11 cellular contexts compared by ENCODE assay signal in the genomic region with DNA sequence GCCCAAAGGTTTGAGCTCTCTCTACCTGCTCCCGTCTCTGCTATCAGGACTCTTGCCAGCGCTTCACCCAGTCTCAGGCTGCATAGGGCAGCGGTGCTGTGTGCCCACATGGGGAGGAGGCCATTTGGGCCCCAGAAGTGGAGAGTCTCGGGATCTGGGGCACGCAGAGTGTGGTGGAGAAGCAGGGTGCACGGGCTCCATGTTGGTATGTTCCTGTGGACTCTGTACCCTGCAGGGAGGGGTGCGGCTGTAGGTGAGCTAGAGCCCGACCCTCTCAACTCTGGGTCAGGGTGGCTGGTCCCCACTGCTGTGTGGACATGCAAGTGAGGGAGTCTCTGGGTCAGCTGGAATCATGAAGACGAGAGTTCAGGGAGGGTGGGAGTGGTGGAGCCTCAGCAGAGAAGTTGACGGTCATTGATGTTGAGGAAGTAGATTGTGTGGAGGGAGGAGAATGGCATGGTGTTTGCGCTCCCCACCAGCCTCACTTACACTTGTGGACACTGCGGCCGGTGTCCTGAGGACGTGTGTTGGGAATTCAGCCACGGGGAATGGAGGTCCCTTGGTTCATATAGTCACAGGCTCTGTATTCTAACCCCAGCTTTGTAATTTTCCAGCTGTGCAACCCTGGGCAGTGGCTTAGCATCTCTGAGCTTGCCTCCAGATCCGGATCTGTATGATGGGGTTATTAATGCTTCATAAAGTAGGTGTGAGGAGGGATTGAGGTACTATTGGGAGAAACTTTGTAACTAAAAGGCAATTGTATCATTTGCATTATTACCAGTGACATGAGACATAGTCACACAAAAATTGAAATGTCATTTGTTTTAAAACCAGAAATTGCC. TPM values are rescaled to one million over a fixed set of nuclear protein-coding genes. Genes with fewer than 3 reads are reported as not detected.
DNase-seq lines count a peak whose midpoint lies in the region; ATAC-seq and TF ChIP-seq lines count a peak whose summit lies in the region.
"Had no signal": no experiment of that assay in that cellular context is flagged by ENCODE, and none has a peak within 500 bp of the region (broad histone marks: within the 10 kb centered on the region; RNA-seq: fewer than 3 reads in every experiment).

No MANE protein-coding gene starts in this region.

- H3K4me3 Mint-ChIP-seq in CD8-positive, alpha-beta T cell: peak overlapping the region; percentile 87
- H3K4me3 Mint-ChIP-seq in neural crest cell: no peak overlapping the region

- peaks cover 3% of the 10 kb centered on the region for H3K36me3 ChIP-seq in CD8-positive, alpha-beta T cell (ENCODE audit: insufficient read depth, low read length)
- H3K36me3 ChIP-seq in Karpas-422 (ENCODE audit: insufficient read depth, low read length) (peaks cover 9% of the 10 kb centered on the region; the same call in 1 of the 2 replicates), adrenal gland (replicated peaks in 1 of 2) (no peaks in the 10 kb centered on the region)
- H3K36me3 ChIP-seq: gastrocnemius medialis, pancreas had no signal

- peaks cover 13% of the 10 kb centered on the region; the same call in 1 of the 2 replicates for H4K20me1 ChIP-seq in Karpas-422 (ENCODE audit: insufficient read depth, low read depth, low read length)

- no peaks in the 10 kb centered on the region for H3K9me3 ChIP-seq in CD8-positive, alpha-beta T cell (ENCODE audit: low read length)
- H3K9me3 ChIP-seq in Karpas-422 (ENCODE audit: low read length) (no peaks in the 10 kb centered on the region), adrenal gland (replicated peaks in 1 of 3) (no peaks in the 10 kb centered on the region)
- H3K9me3 ChIP-seq: gastrocnemius medialis, pancreas had no signal

- DNase-seq in CD8-positive, alpha-beta T cell: peak in 1 of 7 experiments; percentile 49
- no peak for DNase-seq in Karpas-422
- DNase-seq in adrenal gland: peak in 2 of 7 donors; percentile 5 to 12
- DNase-seq in neural crest cell (ENCODE audit: low read depth, low spot score): no peak
- no peak for DNase-seq in NCI-H345 (lab: John Stamatoyannopoulos, UW)
- DNase-seq in stimulated activated CD4-positive, alpha-beta T cell treated with anti-CD3 and anti-CD28 coated beads, Interleukin-4, amount 100 ng/mL, for 24 hours: no peak
- DNase-seq in GM13976 (ENCODE audit: low spot score): no peak
- no peak for DNase-seq in kidney glomerular epithelial cell (lab: John Stamatoyannopoulos, UW)
- DNase-seq: SHP77 had no signal

- peaks cover 42% of the 10 kb centered on the region for H3K79me2 ChIP-seq in Karpas-422 (ENCODE audit: low read length)

- in situ Hi-C loops in GM13976 (cut with MboI; ENCODE audit: low sequenced_read_pairs, unreplicated experiment): no loop called here

- no peak for TF ChIP-seq POLR2A in adrenal gland (IDR thresholded peaks at IDR 0.05)

- intact Hi-C loops in CD8-positive, alpha-beta T cell (cut with DNase I, micrococcal nuclease): loop anchor here (1.0 to 10.0 kb wide), 5 partner anchors 16 to 988 kb away; no protein-coding TSS in a partner anchor
- intact Hi-C loops in adrenal gland (cut with DNase I): no loop called here

- H3K36me3 Mint-ChIP-seq in CD8-positive, alpha-beta T cell: peaks cover 27% of the 10 kb centered on the region
- no peaks in the 10 kb centered on the region for H3K36me3 Mint-ChIP-seq in neural crest cell (ENCODE audit: low read depth)

- CTCF ChIA-PET in CD8-positive, alpha-beta T cell (lab: Charles Lee): interaction anchor here (0.7 to 7.5 kb wide), 11 partner anchors 9 to 217 kb away, joined by 3 to 127 read pairs (median 7); no protein-coding TSS in a partner anchor

- peaks cover 82% of the 10 kb centered on the region for H3K4me1 Mint-ChIP-seq in CD8-positive, alpha-beta T cell (ENCODE audit: low read depth)
- H3K4me1 Mint-ChIP-seq in neural crest cell: peaks cover 5% of the 10 kb centered on the region

- TF ChIP-seq CTCF in CD8-positive, alpha-beta T cell (IDR thresholded peaks at IDR 0.05): no peak
- no peak for TF ChIP-seq CTCF in adrenal gland (IDR thresholded peaks at IDR 0.05)
- no peak for TF ChIP-seq CTCF in neural crest cell (conservative IDR thresholded peaks at IDR 0.05)
- no peak for TF ChIP-seq CTCF in GM13976 (IDR thresholded peaks at IDR 0.05; ENCODE audit: borderline replicate concordance, control extremely low read depth, extremely low read depth, insufficient read depth, missing control alignments)

- H3K27me3 Mint-ChIP-seq in CD8-positive, alpha-beta T cell (ENCODE audit: low read depth): no peaks in the 10 kb centered on the region
- H3K27me3 Mint-ChIP-seq in neural crest cell (ENCODE audit: low read depth): no peaks in the 10 kb centered on the region

- H3K9me3 Mint-ChIP-seq in CD8-positive, alpha-beta T cell: peaks cover 2% of the 10 kb centered on the region
- no peaks in the 10 kb centered on the region for H3K9me3 Mint-ChIP-seq in neural crest cell

- H3K4me1 ChIP-seq in CD8-positive, alpha-beta T cell (ENCODE audit: insufficient read depth, low read length): peaks cover 76% of the 10 kb centered on the region
- H3K4me1 ChIP-seq in Karpas-422 (ENCODE audit: low read length): peaks cover 24% of the 10 kb centered on the region
- H3K4me1 ChIP-seq in adrenal gland (replicated peaks in 1 of 2): peaks cover 6 to 10% of the 10 kb centered on the region in 2 donors
- H3K4me1 ChIP-seq: gastrocnemius medialis had no signal

- peak overlapping the region; percentile 93 for H3K9ac ChIP-seq in Karpas-422 (ENCODE audit: low read length)

- ATAC-seq in CD8-positive, alpha-beta T cell: no peak
- ATAC-seq: gastrocnemius medialis had no signal

- peak overlapping the region; percentile 91 for H3K4me3 ChIP-seq in CD8-positive, alpha-beta T cell (ENCODE audit: low read depth, low read length)
- peak overlapping the region; percentile 92 for H3K4me3 ChIP-seq in Karpas-422 (ENCODE audit: low read length)
- no peak overlapping the region for H3K4me3 ChIP-seq in adrenal gland

- POLR2A ChIA-PET in CD8-positive, alpha-beta T cell (lab: Charles Lee): interaction anchor here (0.7 to 3.3 kb wide), 6 partner anchors 10 to 35 kb away, joined by 3 to 59 read pairs (median 8); no protein-coding TSS in a partner anchor

- peak overlapping the region; percentile 63 for H2AFZ ChIP-seq in Karpas-422 (ENCODE audit: low read length)

- H3K9me2 ChIP-seq in Karpas-422 (replicated peaks; ENCODE audit: insufficient read depth, low read length): no peaks in the 10 kb centered on the region

- 89 to 94% (median 92%) methylated on average over 16 of the region's 16 CpGs for WGBS in adrenal gland, 4 donors

- peak overlapping the region; percentile 95 for H3K27ac Mint-ChIP-seq in CD8-positive, alpha-beta T cell
- peak overlapping the region; percentile 62 for H3K27ac Mint-ChIP-seq in neural crest cell (ENCODE audit: unreplicated experiment)

- H3K27ac ChIP-seq in CD8-positive, alpha-beta T cell (ENCODE audit: low read depth, low read length): peak overlapping the region; percentile 77
- H3K27ac ChIP-seq in Karpas-422 (ENCODE audit: low read length) (peak overlapping the region; percentile 78), adrenal gland (peak overlapping the region in 3 of 5 donors; percentile 14 to 72 (median 43))
- H3K27ac ChIP-seq: gastrocnemius medialis had no signal

- H3K4me2 ChIP-seq in Karpas-422 (ENCODE audit: low read depth, low read length, poor library complexity, severe bottlenecking): peak overlapping the region; percentile 80

- no peaks in the 10 kb centered on the region for H3K27me3 ChIP-seq in CD8-positive, alpha-beta T cell (ENCODE audit: insufficient read depth, low read length)
- H3K27me3 ChIP-seq in Karpas-422 (ENCODE audit: low read length) (no peaks in the 10 kb centered on the region), adrenal gland (no peaks in the 10 kb centered on the region)
- H3K27me3 ChIP-seq: gastrocnemius medialis, pancreas had no signal

RNA-seq across cellular contexts. Expression of gene PSD4, which starts 0.8 kb away (rescaled TPM):
- 10 to 100 TPM; 80.6 to 86.2 TPM for total RNA-seq in CD8-positive, alpha-beta T cell
- 43.3 and 85.3 TPM in 2 replicates for total RNA-seq in Karpas-422 (2014; rRNA removed; shearing (Covaris generic); ENCODE audit: low replicate concordance)
- total RNA-seq in adrenal gland: 100 to 1,000 TPM in 4 of 8 donors, 10 to 100 TPM in 4; 62.7 to 164 (median 93.5) TPM
- polyA plus RNA-seq in adrenal gland: 10 to 100 TPM; 21.1 to 60.2 (median 31.8) TPM
- 2.4 and 2.9 TPM in 2 replicates for total RNA-seq in neural crest cell

RNA-seq across cellular contexts. Expression of gene IL1RN, which starts 45.5 kb away (rescaled TPM):
- total RNA-seq in CD8-positive, alpha-beta T cell: not detected
- not detected in 2 replicates for total RNA-seq in Karpas-422 (2014; rRNA removed; shearing (Covaris generic); ENCODE audit: low replicate concordance)
- total RNA-seq in adrenal gland (1 to 10 TPM in 4 of 8 donors, under 1 TPM in 2, not detected in 2; 0.42 to 6.1 (median 1.1) TPM), neural crest cell (not detected in 2 replicates)
- polyA plus RNA-seq in adrenal gland: 1 to 10 TPM; 1.4 to 2.6 (median 2.5) TPM

Comparison
In these comparisons a context has a peak if more than half of its experiments do, and no peak if none do; other contexts are left out.
1. H3K4me3 ChIP-seq: peak in CD8-positive, alpha-beta T cell (single experiment) and Karpas-422 (single experiment); none in adrenal gland (0 of 4).
2. RNA of gene PSD4, which starts 0.8 kb away (total RNA-seq): 62.7 to 164 TPM in adrenal gland, 80.6 to 86.2 TPM in CD8-positive, alpha-beta T cell and 43.3 to 85.3 TPM in Karpas-422; 2.4 to 2.9 TPM in neural crest cell; every median in the first group is over 10 times any median in the second.
3. intact Hi-C loops: an anchor here in CD8-positive, alpha-beta T cell (1.0 to 10.0 kb wide); none called in adrenal gland.
4. Peak in every context shown above with its lines, with median percentiles within 50 percentile points of each other: H3K27ac ChIP-seq.